ENCODE assay signal across 1 cellular context in the genomic region with DNA sequence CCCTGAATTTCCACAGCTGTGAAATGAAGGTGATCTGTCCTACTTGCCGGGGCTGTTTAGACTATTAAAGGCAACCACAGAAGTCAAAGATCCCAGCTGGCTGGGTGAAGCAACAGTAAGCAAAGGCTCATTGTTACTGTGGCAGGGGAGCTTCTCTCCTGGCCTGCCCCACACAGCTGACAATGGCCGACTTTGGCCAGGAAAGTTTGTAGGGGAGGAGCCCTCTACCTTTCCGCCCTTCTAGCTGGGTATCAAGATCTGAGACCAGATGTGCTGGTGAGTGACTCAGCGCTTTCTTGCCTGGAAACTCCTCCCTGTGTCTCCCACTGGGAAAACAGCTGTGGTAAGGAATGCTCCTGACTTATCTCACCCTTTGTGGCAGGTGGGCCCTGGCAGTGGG.
TF ChIP-seq lines count a peak whose summit lies in the region.

No MANE protein-coding gene starts in this region.

TF ChIP-seq in HepG2, 621 proteins besides CTCF, POLR2A, EP300 and RAD21 (continued from another document and continues in another):
- TF ChIP-seq HNF4G (IDR thresholded peaks at IDR 0.05; ENCODE audit: borderline replicate concordance, low read depth, low read length) (peak; percentile 96), HNF4G (CRISPR knock-in tag; IDR thresholded peaks at IDR 0.05; ENCODE audit: borderline replicate concordance, low read depth) (peak; percentile 55; the same call in 1 of the 2 replicates), ZNF644 (CRISPR knock-in tag; IDR thresholded peaks at IDR 0.05; ENCODE audit: low read depth) (peak; percentile 83), TBL1XR1 (IDR thresholded peaks at IDR 0.05; ENCODE audit: borderline replicate concordance, low read length, partially characterized antibody) (no peak), ZBTB39 (CRISPR knock-in tag; IDR thresholded peaks at IDR 0.05) (0 out of 2 replicates have a peak, but pooled peaks have one; percentile 60), TFAP4 (IDR thresholded peaks at IDR 0.05; ENCODE audit: borderline replicate concordance, low read depth) (peak; percentile 99), ZNF33A (CRISPR knock-in tag; IDR thresholded peaks at IDR 0.05; ENCODE audit: borderline replicate concordance) (no peak), CBFB (CRISPR knock-in tag; IDR thresholded peaks at IDR 0.05) (peak; percentile 90), ZNF281 (CRISPR knock-in tag; IDR thresholded peaks at IDR 0.05; ENCODE audit: borderline replicate concordance) (peak; percentile 60; the same call in 1 of the 2 replicates), MNT (IDR thresholded peaks at IDR 0.05) (no peak), ELF1 (CRISPR knock-in tag; IDR thresholded peaks at IDR 0.05) (0 out of 2 replicates have a peak, but pooled peaks have one; percentile 39), ARNT2 (CRISPR knock-in tag; IDR thresholded peaks at IDR 0.05; ENCODE audit: low read depth) (0 out of 2 replicates have a peak, but pooled peaks have one; percentile 42), PITX1 (CRISPR knock-in tag; IDR thresholded peaks at IDR 0.05) (peak; percentile 46; the same call in 1 of the 2 replicates), HOXA3 (CRISPR knock-in tag; IDR thresholded peaks at IDR 0.05) (peak; percentile 75; the same call in 1 of the 2 replicates), ZNF207 (IDR thresholded peaks at IDR 0.05; ENCODE audit: borderline replicate concordance) (no peak), ZNF709 (CRISPR knock-in tag; IDR thresholded peaks at IDR 0.05) (no peak), HNF4A (CRISPR knock-in tag; IDR thresholded peaks at IDR 0.05) (peak; percentile 93), RFXAP (CRISPR knock-in tag; IDR thresholded peaks at IDR 0.05; ENCODE audit: borderline replicate concordance) (peak; percentile 50; the same call in 1 of the 2 replicates), ZNF549 (CRISPR knock-in tag; IDR thresholded peaks at IDR 0.05) (no peak), TAF1 (CRISPR knock-in tag; IDR thresholded peaks at IDR 0.05) (peak; percentile 21; the same call in 1 of the 2 replicates), FOXJ3 (CRISPR knock-in tag; IDR thresholded peaks at IDR 0.05; ENCODE audit: borderline replicate concordance) (peak; percentile 86), TOPORS (CRISPR knock-in tag; IDR thresholded peaks at IDR 0.05) (no peak), ASH2L (IDR thresholded peaks at IDR 0.05; ENCODE audit: insufficient read length, low read depth, low read length) (no peak), ZNF672 (CRISPR knock-in tag; IDR thresholded peaks at IDR 0.05) (no peak), ZNF136 (CRISPR knock-in tag; IDR thresholded peaks at IDR 0.05; ENCODE audit: low read depth) (no peak), ATF5 (CRISPR knock-in tag; IDR thresholded peaks at IDR 0.05; ENCODE audit: low read depth) (no peak), SNAPC5 (CRISPR knock-in tag; IDR thresholded peaks at IDR 0.05; ENCODE audit: borderline replicate concordance) (no peak), TGIF2 (CRISPR knock-in tag; IDR thresholded peaks at IDR 0.05) (no peak), KLF13 (CRISPR knock-in tag; IDR thresholded peaks at IDR 0.05) (no peak), SOX5 (CRISPR knock-in tag; IDR thresholded peaks at IDR 0.05; ENCODE audit: borderline replicate concordance) (peak; percentile 99), RXRB (CRISPR knock-in tag; IDR thresholded peaks at IDR 0.05; ENCODE audit: borderline replicate concordance) (peak; percentile 55; the same call in 1 of the 2 replicates), MTERF4 (CRISPR knock-in tag; IDR thresholded peaks at IDR 0.05) (0 out of 2 replicates have a peak, but pooled peaks have one; percentile 30), STAT5B (CRISPR knock-in tag; IDR thresholded peaks at IDR 0.05) (0 out of 2 replicates have a peak, but pooled peaks have one; percentile 25), CEBPB (IDR thresholded peaks at IDR 0.05; ENCODE audit: borderline replicate concordance, low read depth, low read length) (peak; percentile 95), ATF6 (CRISPR knock-in tag; conservative IDR thresholded peaks at IDR 0.05) (no peak), ZNF10 (CRISPR knock-in tag; IDR thresholded peaks at IDR 0.05; ENCODE audit: borderline replicate concordance, low read depth) (no peak), MTA1 (CRISPR knock-in tag; IDR thresholded peaks at IDR 0.05; ENCODE audit: borderline replicate concordance) (0 out of 2 replicates have a peak, but pooled peaks have one; percentile 32)
- TF ChIP-seq, protein P1, sequence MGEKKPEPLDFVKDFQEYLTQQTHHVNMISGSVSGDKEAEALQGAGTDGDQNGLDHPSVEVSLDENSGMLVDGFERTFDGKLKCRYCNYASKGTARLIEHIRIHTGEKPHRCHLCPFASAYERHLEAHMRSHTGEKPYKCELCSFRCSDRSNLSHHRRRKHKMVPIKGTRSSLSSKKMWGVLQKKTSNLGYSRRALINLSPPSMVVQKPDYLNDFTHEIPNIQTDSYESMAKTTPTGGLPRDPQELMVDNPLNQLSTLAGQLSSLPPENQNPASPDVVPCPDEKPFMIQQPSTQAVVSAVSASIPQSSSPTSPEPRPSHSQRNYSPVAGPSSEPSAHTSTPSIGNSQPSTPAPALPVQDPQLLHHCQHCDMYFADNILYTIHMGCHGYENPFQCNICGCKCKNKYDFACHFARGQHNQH (CRISPR knock-in tag; IDR thresholded peaks at IDR 0.05), result peak; percentile 59; the same call in 1 of the 2 replicates
- TF ChIP-seq, protein P2, sequence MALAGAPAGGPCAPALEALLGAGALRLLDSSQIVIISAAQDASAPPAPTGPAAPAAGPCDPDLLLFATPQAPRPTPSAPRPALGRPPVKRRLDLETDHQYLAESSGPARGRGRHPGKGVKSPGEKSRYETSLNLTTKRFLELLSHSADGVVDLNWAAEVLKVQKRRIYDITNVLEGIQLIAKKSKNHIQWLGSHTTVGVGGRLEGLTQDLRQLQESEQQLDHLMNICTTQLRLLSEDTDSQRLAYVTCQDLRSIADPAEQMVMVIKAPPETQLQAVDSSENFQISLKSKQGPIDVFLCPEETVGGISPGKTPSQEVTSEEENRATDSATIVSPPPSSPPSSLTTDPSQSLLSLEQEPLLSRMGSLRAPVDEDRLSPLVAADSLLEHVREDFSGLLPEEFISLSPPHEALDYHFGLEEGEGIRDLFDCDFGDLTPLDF (CRISPR knock-in tag; IDR thresholded peaks at IDR 0.05), result no peak
